11 cellular contexts compared by ENCODE assay signal in genomic region chr4:119785963-119786362, GRCh38.
DNase-seq lines count a peak whose midpoint lies in the region; ATAC-seq and TF ChIP-seq lines count a peak whose summit lies in the region.
"Had no signal": no experiment of that assay in that cellular context is flagged by ENCODE, and none has a peak within 500 bp of the region (broad histone marks: within the 10 kb centered on the region; RNA-seq: fewer than 3 reads in every experiment).

No MANE protein-coding gene starts in this region.

- H3K27me3 Mint-ChIP-seq in activated T-cell treated with anti-CD3 and anti-CD28 coated beads, Interleukin-2, amount 50 U/mL, for 72 hours (ENCODE audit: low read depth) = peaks cover 7% of the 10 kb centered on the region

- H3K9me2 ChIP-seq in SK-N-SH = no peaks in the 10 kb centered on the region

- no peak overlapping the region for H2AFZ ChIP-seq in SK-N-SH (ENCODE audit: low read depth)

- H3K27ac ChIP-seq in SK-N-SH (ENCODE audit: low read depth in 2 of 2, low read length in 1 of 2) (no peak overlapping the region), left ventricle myocardium inferior (replicated peaks) (no peak overlapping the region), thyroid gland (no peak overlapping the region), left lung (no peak overlapping the region)
- H3K27ac ChIP-seq: BLaER1 treated with 17β-estradiol and CSF1 and Interleukin-3, amounts not matched to agents 10 nM and 100 nM had no signal

- H3K9ac ChIP-seq in SK-N-SH = no peak overlapping the region
- H3K9ac ChIP-seq: BLaER1 treated with 17β-estradiol and CSF1 and Interleukin-3, amounts not matched to agents 10 nM and 100 nM had no signal

- no peak for TF ChIP-seq POLR2A in thyroid gland (IDR thresholded peaks at IDR 0.05)

- intact Hi-C loops in left ventricle myocardium inferior (cut with micrococcal nuclease) (no loop called here), thyroid gland (cut with DNase I) (no loop called here), left lung (cut with DNase I) (no loop called here)

- TF ChIP-seq CTCF in SK-N-SH (IDR thresholded peaks at IDR 0.05) (peak; percentile 46), left ventricle myocardium inferior (IDR thresholded peaks at IDR 0.05; ENCODE audit: borderline replicate concordance) (peak; percentile 54), thyroid gland (IDR thresholded peaks at IDR 0.05) (peak in 3 of 6 experiments; percentile 22 to 28 (median 24)), left lung (IDR thresholded peaks at IDR 0.05) (peak in 1 of 2 donors; percentile 20)

- H3K9me3 ChIP-seq in SK-N-SH (no peaks in the 10 kb centered on the region; the same call in 1 of the 2 replicates), left ventricle myocardium inferior (replicated peaks) (peaks cover 6% of the 10 kb centered on the region), thyroid gland (no peaks in the 10 kb centered on the region), left lung (peaks cover 0 to 5% of the 10 kb centered on the region in 2 donors)

- H3K79me2 ChIP-seq in SK-N-SH (ENCODE audit: insufficient read depth) = no peaks in the 10 kb centered on the region

- H3K4me1 Mint-ChIP-seq in activated T-cell treated with anti-CD3 and anti-CD28 coated beads, Interleukin-2, amount 50 U/mL, for 72 hours (ENCODE audit: low read depth) = no peaks in the 10 kb centered on the region

- no peak overlapping the region for H3K4me3 Mint-ChIP-seq in activated T-cell treated with anti-CD3 and anti-CD28 coated beads, Interleukin-2, amount 50 U/mL, for 72 hours

- CTCF ChIA-PET in SK-N-SH (lab: Yijun Ruan, JAX) = no interaction called here

- H3K36me3 ChIP-seq in SK-N-SH (replicated peaks in 1 of 2; ENCODE audit: control insufficient read depth in 1 of 2, insufficient read depth in 2 of 2, low read length in 1 of 2) (no peaks in the 10 kb centered on the region), left ventricle myocardium inferior (no peaks in the 10 kb centered on the region), thyroid gland (no peaks in the 10 kb centered on the region), left lung (no peaks in the 10 kb centered on the region)
- H3K36me3 ChIP-seq: BLaER1 treated with 17β-estradiol and CSF1 and Interleukin-3, amounts not matched to agents 10 nM and 100 nM had no signal

- H3K9me3 Mint-ChIP-seq in activated naive CD4-positive, alpha-beta T cell treated with anti-CD3 and anti-CD28 coated beads, Interleukin-2, amount 50 U/mL, for 72 hours = peaks cover 0 to 3% of the 10 kb centered on the region in 2 donors
- peaks cover 0 to 3% of the 10 kb centered on the region in 2 donors for H3K9me3 Mint-ChIP-seq in activated T-cell treated with anti-CD3 and anti-CD28 coated beads, Interleukin-2, amount 50 U/mL, for 72 hours

- DNase-seq in SK-N-SH = no peak
- DNase-seq in SK-MEL-5 (ENCODE audit: low read depth, low spot score) = peak; percentile 37
- no peak for DNase-seq in left ventricle myocardium inferior
- peak; percentile 5 to 11 for DNase-seq in thyroid gland
- no peak for DNase-seq in activated naive CD4-positive, alpha-beta T cell treated with anti-CD3 and anti-CD28 coated beads, Interleukin-2, amount 50 U/mL, for 72 hours (ENCODE audit: low spot score in 2 of 2)
- DNase-seq in left lung = no peak
- DNase-seq in activated T-cell treated with anti-CD3 and anti-CD28 coated beads, Interleukin-2, amount 50 U/mL, for 72 hours = no peak
- DNase-seq: activated CD4-positive, alpha-beta T cell treated with anti-CD3 and anti-CD28 coated beads, Interleukin-2, amount 50 U/mL, for 1 hour; NCI-H226 had no signal

- H3K27me3 ChIP-seq in SK-N-SH (ENCODE audit: insufficient read depth) (no peaks in the 10 kb centered on the region), left ventricle myocardium inferior (ENCODE audit: low read depth) (no peaks in the 10 kb centered on the region), thyroid gland (no peaks in the 10 kb centered on the region), left lung (no peaks in the 10 kb centered on the region)
- H3K27me3 ChIP-seq: BLaER1 treated with 17β-estradiol and CSF1 and Interleukin-3, amounts not matched to agents 10 nM and 100 nM had no signal

- no peaks in the 10 kb centered on the region for H3F3A ChIP-seq in SK-N-SH (replicated peaks; ENCODE audit: insufficient read depth)

- no peak overlapping the region for H3K27ac Mint-ChIP-seq in activated naive CD4-positive, alpha-beta T cell treated with anti-CD3 and anti-CD28 coated beads, Interleukin-2, amount 50 U/mL, for 72 hours
- H3K27ac Mint-ChIP-seq in activated T-cell treated with anti-CD3 and anti-CD28 coated beads, Interleukin-2, amount 50 U/mL, for 72 hours = no peak overlapping the region

- no peaks in the 10 kb centered on the region for H4K20me1 ChIP-seq in SK-N-SH (ENCODE audit: insufficient read depth)
- H4K20me1 ChIP-seq: BLaER1 treated with 17β-estradiol and CSF1 and Interleukin-3, amounts not matched to agents 10 nM and 100 nM had no signal

- H3K36me3 Mint-ChIP-seq in activated naive CD4-positive, alpha-beta T cell treated with anti-CD3 and anti-CD28 coated beads, Interleukin-2, amount 50 U/mL, for 72 hours = no peaks in the 10 kb centered on the region
- H3K36me3 Mint-ChIP-seq in activated T-cell treated with anti-CD3 and anti-CD28 coated beads, Interleukin-2, amount 50 U/mL, for 72 hours (ENCODE audit: insufficient read depth in 2 of 2) = no peaks in the 10 kb centered on the region

- no peaks in the 10 kb centered on the region for H3K4me1 ChIP-seq in SK-N-SH (ENCODE audit: control insufficient read depth in 1 of 2, insufficient read depth in 2 of 2, low read depth in 1 of 2, low read length in 1 of 2)
- no peaks in the 10 kb centered on the region for H3K4me1 ChIP-seq in left ventricle myocardium inferior
- no peaks in the 10 kb centered on the region for H3K4me1 ChIP-seq in thyroid gland
- no peaks in the 10 kb centered on the region for H3K4me1 ChIP-seq in left lung
- H3K4me1 ChIP-seq: BLaER1 treated with 17β-estradiol and CSF1 and Interleukin-3, amounts not matched to agents 10 nM and 100 nM had no signal

- no peak overlapping the region for H3K4me2 ChIP-seq in SK-N-SH
- H3K4me2 ChIP-seq: BLaER1 treated with 17β-estradiol and CSF1 and Interleukin-3, amounts not matched to agents 10 nM and 100 nM had no signal

- no peak for TF ChIP-seq EP300 in SK-N-SH (IDR thresholded peaks at IDR 0.05; ENCODE audit: borderline replicate concordance in 1 of 2, low read depth in 1 of 2, low read length in 1 of 2)

- POLR2A ChIA-PET in SK-N-SH (lab: Yijun Ruan, JAX) = no interaction called here

- no peak for ATAC-seq in SK-N-SH treated with all-trans-retinoic acid at 6 μM for 48 hours
- no peak for ATAC-seq in activated naive CD4-positive, alpha-beta T cell treated with anti-CD3 and anti-CD28 coated beads, Interleukin-2, amount 50 U/mL, for 72 hours
- ATAC-seq in left lung = no peak
- no peak for ATAC-seq in activated T-cell treated with anti-CD3 and anti-CD28 coated beads, Interleukin-2, amount 50 U/mL, for 72 hours (replicated peaks in 1 of 2)

- in situ Hi-C loops in SK-MEL-5 (cut with HindIII; ENCODE audit: low pct_unique_long_range_greater_than_20kb, low sequenced_read_pairs) = no loop called here

- no peak overlapping the region for H3K4me3 ChIP-seq in SK-N-SH (ENCODE audit: low read depth in 2 of 2, low read length in 1 of 2)
- H3K4me3 ChIP-seq in left ventricle myocardium inferior = no peak overlapping the region
- H3K4me3 ChIP-seq in thyroid gland (replicated peaks in 1 of 3) = no peak overlapping the region
- H3K4me3 ChIP-seq in left lung = no peak overlapping the region
- H3K4me3 ChIP-seq: BLaER1 treated with 17β-estradiol and CSF1 and Interleukin-3, amounts not matched to agents 10 nM and 100 nM had no signal

- peak; percentile 54 for TF ChIP-seq RAD21 in SK-N-SH (IDR thresholded peaks at IDR 0.05; ENCODE audit: low read length)

TF ChIP-seq in SK-N-SH, 30 proteins besides CTCF, POLR2A, EP300 and RAD21:
- TF ChIP-seq SMC3 (IDR thresholded peaks at IDR 0.05; ENCODE audit: low read depth, low read length) (peak; percentile 43), NRF1 (IDR thresholded peaks at IDR 0.05; ENCODE audit: low read depth, low read length) (no peak)

TF ChIP-seq in SK-N-SH treated with all-trans-retinoic acid at 6 μM for 48 hours, 23 proteins besides CTCF, POLR2A, EP300 and RAD21 (continues in another document):
- no peak for TF ChIP-seq ZFP3 (CRISPR knock-in tag; IDR thresholded peaks at IDR 0.05)
- TF ChIP-seq TSHZ2 (CRISPR knock-in tag; IDR thresholded peaks at IDR 0.05) = no peak
- no peak for TF ChIP-seq TCF4 (CRISPR knock-in tag; IDR thresholded peaks at IDR 0.05; ENCODE audit: borderline replicate concordance)
- no peak for TF ChIP-seq TOX (CRISPR knock-in tag; IDR thresholded peaks at IDR 0.05; ENCODE audit: borderline replicate concordance)
- TF ChIP-seq ZNF8 (CRISPR knock-in tag; IDR thresholded peaks at IDR 0.05) = no peak
- TF ChIP-seq CSDC2 (CRISPR knock-in tag; IDR thresholded peaks at IDR 0.05) = no peak

Comparison
In these comparisons a context has a peak if more than half of its experiments do, and no peak if none do; other contexts are left out.
1. DNase-seq: peak in SK-MEL-5 (single experiment) and thyroid gland (2 of 2); none in SK-N-SH (single experiment), left ventricle myocardium inferior (single experiment), activated naive CD4-positive, alpha-beta T cell treated with anti-CD3 and anti-CD28 coated beads, Interleukin-2, amount 50 U/mL, for 72 hours (0 of 2), left lung (0 of 2) and activated T-cell treated with anti-CD3 and anti-CD28 coated beads, Interleukin-2, amount 50 U/mL, for 72 hours (0 of 2).